ENCODE assay signal across 24 cellular contexts in the genomic region with DNA sequence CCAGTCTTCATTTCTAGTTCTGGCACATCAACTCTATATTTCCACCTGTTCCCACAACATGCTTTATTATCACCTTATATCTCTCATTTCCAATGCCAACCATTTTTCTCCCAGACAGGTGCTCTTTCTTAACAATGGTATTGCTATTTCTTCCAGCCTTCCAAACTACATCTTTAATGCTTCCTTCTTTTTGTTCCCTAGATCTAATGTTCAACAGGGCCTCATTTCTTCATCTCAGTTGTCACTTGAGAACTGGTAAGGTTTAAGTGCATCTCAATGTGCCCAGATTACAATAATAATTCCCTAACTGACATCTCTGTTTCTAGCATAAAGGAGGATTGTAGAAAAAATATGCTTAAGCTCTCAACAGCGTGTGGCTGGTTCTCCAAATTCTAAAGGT.
"Had no signal": no experiment of that assay in that cellular context is flagged by ENCODE, and none has a peak within 500 bp of the region (broad histone marks: within the 10 kb centered on the region; RNA-seq: fewer than 3 reads in every experiment).

No MANE protein-coding gene starts in this region.

- H3K4me3 ChIP-seq: stomach, suprapubic skin, testis, thoracic aorta, thyroid gland, tibial artery, tibial nerve, transverse colon, upper lobe of left lung, upper lobe of right lung, uterus, vagina had no signal

- H3K36me3 ChIP-seq: stomach, suprapubic skin, thoracic aorta, thyroid gland, tibial artery, tibial nerve, transverse colon, upper lobe of left lung, upper lobe of right lung, uterus, vagina had no signal

- H3K27ac ChIP-seq: stomach, suprapubic skin, testis, thoracic aorta, thyroid gland, tibial artery, tibial nerve, transverse colon, upper lobe of left lung, upper lobe of right lung, uterus, vagina had no signal

- H3K4me1 ChIP-seq: stomach, suprapubic skin, testis, thyroid gland, tibial artery, transverse colon, upper lobe of left lung, upper lobe of right lung, uterus, vagina had no signal

- H3K9me3 ChIP-seq: stomach, suprapubic skin, testis, thoracic aorta, thyroid gland, tibial artery, tibial nerve, transverse colon, upper lobe of left lung, upper lobe of right lung, uterus, vagina had no signal

- DNase-seq: stimulated activated CD4-positive, alpha-beta T cell treated with anti-CD3 and anti-CD28 coated beads, Interleukin-2, amount 100 ng/mL, for 48 hours; stimulated activated CD4-positive, alpha-beta T cell treated with anti-CD3 and anti-CD28 coated beads, Interleukin-4, amount 100 ng/mL, for 1 hour; stimulated activated CD4-positive, alpha-beta T cell treated with anti-CD3 and anti-CD28 coated beads, Interleukin-4, amount 100 ng/mL, for 24 hours; stimulated activated CD4-positive, alpha-beta T cell treated with anti-CD3 and anti-CD28 coated beads, Interleukin-4, amount 100 ng/mL, for 4 hours; stimulated activated CD8-positive, alpha-beta memory T cell treated with anti-CD3 and anti-CD28 coated beads, Interleukin-4, amount 100 ng/mL, for 48 hours; stimulated activated naive B cell treated with anti-CD40 and anti-IgM and Interleukin-4, amounts not matched to agents 10 μg/mL and 1 μg/mL and 100 μg/mL, for 72 hours; stimulated activated naive CD4-positive, alpha-beta T cell; stimulated activated naive CD4-positive, alpha-beta T cell treated with Interleukin-2 at 50 U/mL for 16 hours; stimulated activated naive CD8-positive, alpha-beta T cell treated with anti-CD3 and anti-CD28 coated beads, Interleukin-15, amount 100 ng/mL, for 72 hours; stimulated activated naive CD8-positive, alpha-beta T cell treated with anti-CD3 and anti-CD28 coated beads, Interleukin-15, Interleukin-2, amounts not matched to agents 100 U/mL and 50 U/mL, for 24 hours; stomach; substantia nigra; testis; thyroid gland; tibial artery; transverse colon; trophoblast cell; upper lobe of left lung; upper lobe of right lung; uterus had no signal

- H3K27me3 ChIP-seq: stomach, suprapubic skin, testis, thyroid gland, tibial artery, tibial nerve, transverse colon, upper lobe of left lung, upper lobe of right lung, uterus, vagina had no signal
